ENCODE assay signal across 1 cellular context in the genomic region with DNA sequence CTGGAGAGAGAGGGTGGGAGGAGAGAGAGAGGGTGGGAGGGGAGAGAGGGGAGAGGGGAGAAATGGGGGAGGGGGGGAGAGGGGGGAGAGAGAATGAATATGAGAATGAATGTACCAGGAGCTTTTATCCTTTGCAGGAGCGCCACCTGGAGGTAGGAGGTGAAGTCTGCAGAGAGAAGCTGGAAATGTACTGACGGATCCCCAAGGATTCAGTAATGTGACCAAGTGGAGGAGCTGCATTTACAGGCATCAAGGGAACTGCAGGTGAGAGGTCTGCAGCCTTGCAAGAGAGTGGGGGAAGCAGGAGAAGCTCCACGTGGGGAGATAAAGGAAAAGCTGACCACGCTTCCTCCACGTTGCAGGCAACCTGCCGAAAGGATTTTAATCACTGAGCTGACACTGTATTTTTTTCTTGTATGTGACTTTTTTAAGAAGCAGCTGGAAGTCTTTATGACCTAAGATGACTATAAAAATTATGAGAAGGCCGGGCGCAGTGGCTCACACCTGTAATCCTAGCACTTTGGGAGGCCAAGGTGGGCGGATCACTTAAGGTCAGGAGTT.
TF ChIP-seq lines count a peak whose summit lies in the region.

No MANE protein-coding gene starts in this region.

TF ChIP-seq in GM23338, 12 proteins besides CTCF, POLR2A, EP300 and RAD21 (continued from another document):
- TF ChIP-seq, protein P1, sequence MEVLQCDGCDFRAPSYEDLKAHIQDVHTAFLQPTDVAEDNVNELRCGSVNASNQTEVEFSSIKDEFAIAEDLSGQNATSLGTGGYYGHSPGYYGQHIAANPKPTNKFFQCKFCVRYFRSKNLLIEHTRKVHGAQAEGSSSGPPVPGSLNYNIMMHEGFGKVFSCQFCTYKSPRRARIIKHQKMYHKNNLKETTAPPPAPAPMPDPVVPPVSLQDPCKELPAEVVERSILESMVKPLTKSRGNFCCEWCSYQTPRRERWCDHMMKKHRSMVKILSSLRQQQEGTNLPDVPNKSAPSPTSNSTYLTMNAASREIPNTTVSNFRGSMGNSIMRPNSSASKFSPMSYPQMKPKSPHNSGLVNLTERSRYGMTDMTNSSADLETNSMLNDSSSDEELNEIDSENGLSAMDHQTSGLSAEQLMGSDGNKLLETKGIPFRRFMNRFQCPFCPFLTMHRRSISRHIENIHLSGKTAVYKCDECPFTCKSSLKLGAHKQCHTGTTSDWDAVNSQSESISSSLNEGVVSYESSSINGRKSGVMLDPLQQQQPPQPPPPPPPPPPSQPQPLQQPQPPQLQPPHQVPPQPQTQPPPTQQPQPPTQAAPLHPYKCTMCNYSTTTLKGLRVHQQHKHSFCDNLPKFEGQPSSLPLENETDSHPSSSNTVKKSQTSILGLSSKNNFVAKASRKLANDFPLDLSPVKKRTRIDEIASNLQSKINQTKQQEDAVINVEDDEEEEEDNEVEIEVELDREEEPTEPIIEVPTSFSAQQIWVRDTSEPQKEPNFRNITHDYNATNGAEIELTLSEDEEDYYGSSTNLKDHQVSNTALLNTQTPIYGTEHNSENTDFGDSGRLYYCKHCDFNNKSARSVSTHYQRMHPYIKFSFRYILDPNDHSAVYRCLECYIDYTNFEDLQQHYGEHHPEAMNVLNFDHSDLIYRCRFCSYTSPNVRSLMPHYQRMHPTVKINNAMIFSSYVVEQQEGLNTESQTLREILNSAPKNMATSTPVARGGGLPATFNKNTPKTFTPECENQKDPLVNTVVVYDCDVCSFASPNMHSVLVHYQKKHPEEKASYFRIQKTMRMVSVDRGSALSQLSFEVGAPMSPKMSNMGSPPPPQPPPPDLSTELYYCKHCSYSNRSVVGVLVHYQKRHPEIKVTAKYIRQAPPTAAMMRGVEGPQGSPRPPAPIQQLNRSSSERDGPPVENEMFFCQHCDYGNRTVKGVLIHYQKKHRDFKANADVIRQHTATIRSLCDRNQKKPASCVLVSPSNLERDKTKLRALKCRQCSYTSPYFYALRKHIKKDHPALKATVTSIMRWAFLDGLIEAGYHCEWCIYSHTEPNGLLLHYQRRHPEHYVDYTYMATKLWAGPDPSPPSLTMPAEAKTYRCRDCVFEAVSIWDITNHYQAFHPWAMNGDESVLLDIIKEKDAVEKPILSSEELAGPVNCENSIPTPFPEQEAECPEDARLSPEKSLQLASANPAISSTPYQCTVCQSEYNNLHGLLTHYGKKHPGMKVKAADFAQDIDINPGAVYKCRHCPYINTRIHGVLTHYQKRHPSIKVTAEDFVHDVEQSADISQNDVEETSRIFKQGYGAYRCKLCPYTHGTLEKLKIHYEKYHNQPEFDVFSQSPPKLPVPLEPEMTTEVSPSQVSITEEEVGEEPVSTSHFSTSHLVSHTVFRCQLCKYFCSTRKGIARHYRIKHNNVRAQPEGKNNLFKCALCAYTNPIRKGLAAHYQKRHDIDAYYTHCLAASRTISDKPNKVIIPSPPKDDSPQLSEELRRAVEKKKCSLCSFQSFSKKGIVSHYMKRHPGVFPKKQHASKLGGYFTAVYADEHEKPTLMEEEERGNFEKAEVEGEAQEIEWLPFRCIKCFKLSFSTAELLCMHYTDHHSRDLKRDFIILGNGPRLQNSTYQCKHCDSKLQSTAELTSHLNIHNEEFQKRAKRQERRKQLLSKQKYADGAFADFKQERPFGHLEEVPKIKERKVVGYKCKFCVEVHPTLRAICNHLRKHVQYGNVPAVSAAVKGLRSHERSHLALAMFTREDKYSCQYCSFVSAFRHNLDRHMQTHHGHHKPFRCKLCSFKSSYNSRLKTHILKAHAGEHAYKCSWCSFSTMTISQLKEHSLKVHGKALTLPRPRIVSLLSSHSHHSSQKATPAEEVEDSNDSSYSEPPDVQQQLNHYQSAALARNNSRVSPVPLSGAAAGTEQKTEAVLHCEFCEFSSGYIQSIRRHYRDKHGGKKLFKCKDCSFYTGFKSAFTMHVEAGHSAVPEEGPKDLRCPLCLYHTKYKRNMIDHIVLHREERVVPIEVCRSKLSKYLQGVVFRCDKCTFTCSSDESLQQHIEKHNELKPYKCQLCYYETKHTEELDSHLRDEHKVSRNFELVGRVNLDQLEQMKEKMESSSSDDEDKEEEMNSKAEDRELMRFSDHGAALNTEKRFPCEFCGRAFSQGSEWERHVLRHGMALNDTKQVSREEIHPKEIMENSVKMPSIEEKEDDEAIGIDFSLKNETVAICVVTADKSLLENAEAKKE (CRISPR knock-in tag; IDR thresholded peaks at IDR 0.05) = no peak
- TF ChIP-seq, protein P2, sequence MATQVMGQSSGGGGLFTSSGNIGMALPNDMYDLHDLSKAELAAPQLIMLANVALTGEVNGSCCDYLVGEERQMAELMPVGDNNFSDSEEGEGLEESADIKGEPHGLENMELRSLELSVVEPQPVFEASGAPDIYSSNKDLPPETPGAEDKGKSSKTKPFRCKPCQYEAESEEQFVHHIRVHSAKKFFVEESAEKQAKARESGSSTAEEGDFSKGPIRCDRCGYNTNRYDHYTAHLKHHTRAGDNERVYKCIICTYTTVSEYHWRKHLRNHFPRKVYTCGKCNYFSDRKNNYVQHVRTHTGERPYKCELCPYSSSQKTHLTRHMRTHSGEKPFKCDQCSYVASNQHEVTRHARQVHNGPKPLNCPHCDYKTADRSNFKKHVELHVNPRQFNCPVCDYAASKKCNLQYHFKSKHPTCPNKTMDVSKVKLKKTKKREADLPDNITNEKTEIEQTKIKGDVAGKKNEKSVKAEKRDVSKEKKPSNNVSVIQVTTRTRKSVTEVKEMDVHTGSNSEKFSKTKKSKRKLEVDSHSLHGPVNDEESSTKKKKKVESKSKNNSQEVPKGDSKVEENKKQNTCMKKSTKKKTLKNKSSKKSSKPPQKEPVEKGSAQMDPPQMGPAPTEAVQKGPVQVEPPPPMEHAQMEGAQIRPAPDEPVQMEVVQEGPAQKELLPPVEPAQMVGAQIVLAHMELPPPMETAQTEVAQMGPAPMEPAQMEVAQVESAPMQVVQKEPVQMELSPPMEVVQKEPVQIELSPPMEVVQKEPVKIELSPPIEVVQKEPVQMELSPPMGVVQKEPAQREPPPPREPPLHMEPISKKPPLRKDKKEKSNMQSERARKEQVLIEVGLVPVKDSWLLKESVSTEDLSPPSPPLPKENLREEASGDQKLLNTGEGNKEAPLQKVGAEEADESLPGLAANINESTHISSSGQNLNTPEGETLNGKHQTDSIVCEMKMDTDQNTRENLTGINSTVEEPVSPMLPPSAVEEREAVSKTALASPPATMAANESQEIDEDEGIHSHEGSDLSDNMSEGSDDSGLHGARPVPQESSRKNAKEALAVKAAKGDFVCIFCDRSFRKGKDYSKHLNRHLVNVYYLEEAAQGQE (IDR thresholded peaks at IDR 0.05; ENCODE audit: unreplicated experiment) = no peak
- TF ChIP-seq ZNF331 (CRISPR knock-in tag; IDR thresholded peaks at IDR 0.05; ENCODE audit: low read depth) (no peak), ZNF114 (CRISPR knock-in tag; IDR thresholded peaks at IDR 0.05) (no peak), CREB1 (CRISPR knock-in tag; IDR thresholded peaks at IDR 0.05; ENCODE audit: low read depth) (no peak), STAT1 (IDR thresholded peaks at IDR 0.05; ENCODE audit: unreplicated experiment) (no peak), JUNB (IDR thresholded peaks at IDR 0.05; ENCODE audit: unreplicated experiment) (no peak), EZH2 (IDR thresholded peaks at IDR 0.05; ENCODE audit: low read depth, unreplicated experiment) (no peak), NANOG (IDR thresholded peaks at IDR 0.05; ENCODE audit: borderline replicate concordance) (no peak)
- TF ChIP-seq, protein P3, sequence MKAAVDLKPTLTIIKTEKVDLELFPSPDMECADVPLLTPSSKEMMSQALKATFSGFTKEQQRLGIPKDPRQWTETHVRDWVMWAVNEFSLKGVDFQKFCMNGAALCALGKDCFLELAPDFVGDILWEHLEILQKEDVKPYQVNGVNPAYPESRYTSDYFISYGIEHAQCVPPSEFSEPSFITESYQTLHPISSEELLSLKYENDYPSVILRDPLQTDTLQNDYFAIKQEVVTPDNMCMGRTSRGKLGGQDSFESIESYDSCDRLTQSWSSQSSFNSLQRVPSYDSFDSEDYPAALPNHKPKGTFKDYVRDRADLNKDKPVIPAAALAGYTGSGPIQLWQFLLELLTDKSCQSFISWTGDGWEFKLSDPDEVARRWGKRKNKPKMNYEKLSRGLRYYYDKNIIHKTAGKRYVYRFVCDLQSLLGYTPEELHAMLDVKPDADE (IDR thresholded peaks at IDR 0.05) = no peak
